In genomic region chr12:48765753-48766162, GRCh38 we compare ENCODE assay signal across 13 cellular contexts. TPM values are rescaled to one million over a fixed set of nuclear protein-coding genes. Genes with fewer than 3 reads are reported as not detected.
DNase-seq lines count a peak whose midpoint lies in the region; ATAC-seq, FAIRE-seq and TF ChIP-seq lines count a peak whose summit lies in the region.
"Had no signal": no experiment of that assay in that cellular context is flagged by ENCODE, and none has a peak within 500 bp of the region (broad histone marks: within the 10 kb centered on the region; RNA-seq: fewer than 3 reads in every experiment).

No MANE protein-coding gene starts in this region.

- no peak overlapping the region for H3K4me2 ChIP-seq in HepG2 (ENCODE audit: low read depth, low read length)

- ATAC-seq in HepG2, result no peak
- no peak for ATAC-seq in HG03469 (IDR thresholded peaks at IDR 0.05; ENCODE audit: unreplicated experiment)
- no peak for ATAC-seq in GM18502 (IDR thresholded peaks at IDR 0.05; ENCODE audit: poor library complexity, unreplicated experiment)
- ATAC-seq: esophagus mucosa had no signal

- H3K9ac ChIP-seq in liver (ENCODE audit: low read depth in 1 of 2, low read length in 2 of 2), result no peak overlapping the region
- no peak overlapping the region for H3K9ac ChIP-seq in HepG2 (ENCODE audit: insufficient read depth, low read depth, low read length)

- H3K27ac ChIP-seq in liver (ENCODE audit: low read depth in 1 of 2, low read length in 2 of 2), result no peak overlapping the region
- no peak overlapping the region for H3K27ac ChIP-seq in HepG2 (ENCODE audit: extremely low read length, insufficient read depth, low read length)
- H3K27ac ChIP-seq: SJSA1 had no signal

- WGBS in liver, result 76% methylated on average over 5 of the region's 5 CpGs
- WGBS in HepG2 (ENCODE audit: low lambda C conversion rate), result 77% methylated on average over 4 of the region's 5 CpGs

- TF ChIP-seq CTCF in liver (IDR thresholded peaks at IDR 0.05; ENCODE audit: low read depth, low read length, missing input control) (no peak), HepG2 (CRISPR knock-in tag; IDR thresholded peaks at IDR 0.05) (no peak)

- H4K20me1 ChIP-seq in HepG2 (ENCODE audit: insufficient read depth, low read length), result no peaks in the 10 kb centered on the region

- H3K79me2 ChIP-seq in HepG2 (ENCODE audit: insufficient read depth, low read length), result no peaks in the 10 kb centered on the region

- H3K4me3 ChIP-seq in liver (ENCODE audit: low read depth in 1 of 3, low read length in 3 of 3), result no peak overlapping the region
- no peak overlapping the region for H3K4me3 ChIP-seq in HepG2 (replicated peaks in 1 of 3; ENCODE audit: insufficient read depth in 1 of 3, low read depth in 2 of 3, low read length in 3 of 3)
- H3K4me3 ChIP-seq: SJSA1 had no signal

- H2AFZ ChIP-seq in HepG2 (ENCODE audit: low read length), result no peak overlapping the region

- TF ChIP-seq POLR2A in HepG2 (IDR thresholded peaks at IDR 0.05; ENCODE audit: insufficient read depth in 1 of 2, low read depth in 2 of 2, low read length in 2 of 2), result no peak

- H3K27me3 ChIP-seq in liver (ENCODE audit: control insufficient read depth in 4 of 4, insufficient read depth in 4 of 4, low read length in 3 of 4), result no peaks in the 10 kb centered on the region
- no peaks in the 10 kb centered on the region for H3K27me3 ChIP-seq in HepG2 (ENCODE audit: control insufficient read depth in 1 of 2, insufficient read depth in 2 of 2, low read length in 2 of 2)
- H3K27me3 ChIP-seq: SJSA1 had no signal

- intact Hi-C loops in HepG2 (cut with micrococcal nuclease; ENCODE audit: unreplicated experiment), result no loop called here

- in situ Hi-C loops in HepG2 (cut with HindIII; ENCODE audit: extremely low pct_ligation_motif_present, low pct_unique_long_range_greater_than_20kb), result no loop called here

- no peak for FAIRE-seq in HepG2 (lab: Jason Lieb, UNC)

- POLR2A ChIA-PET in HepG2 (lab: Yijun Ruan, JAX), result no interaction called here

- TF ChIP-seq RAD21 in liver (IDR thresholded peaks at IDR 0.05) (no peak), HepG2 (CRISPR knock-in tag; IDR thresholded peaks at IDR 0.05) (no peak)

- TF ChIP-seq EP300 in HepG2 (IDR thresholded peaks at IDR 0.05; ENCODE audit: low read depth in 2 of 2, low read length in 2 of 2) (no peak), HepG2 (CRISPR knock-in tag; IDR thresholded peaks at IDR 0.05; ENCODE audit: borderline replicate concordance) (no peak)

- CTCF ChIA-PET in HepG2 (lab: Yijun Ruan, JAX; ENCODE audit: low intra/inter-chr PET ratio, low total read pairs), result no interaction called here

- BruUV-seq in HepG2 (replicated peaks; lab: Mats Ljungman, UMichigan), result no TSS peak

- H3K36me3 ChIP-seq in liver (ENCODE audit: control insufficient read depth in 4 of 4, insufficient read depth in 3 of 4, low read depth in 1 of 4, low read length in 3 of 4) (peaks cover 4 to 37% (median 11%) of the 10 kb centered on the region in 4 donors), HepG2 (replicated peaks in 1 of 2; ENCODE audit: control insufficient read depth in 1 of 2, insufficient read depth in 2 of 2, low read length in 2 of 2) (peaks cover 1 to 10% of the 10 kb centered on the region in 2 experiments; a peak in 3 of 5 replicates)

- H3K4me1 ChIP-seq in liver (ENCODE audit: control insufficient read depth in 4 of 4, insufficient read depth in 4 of 4, low read length in 3 of 4) (no peaks in the 10 kb centered on the region), HepG2 (ENCODE audit: insufficient read depth, low read length) (no peaks in the 10 kb centered on the region)
- H3K4me1 ChIP-seq: SJSA1 had no signal

- H3K9me3 ChIP-seq in liver (ENCODE audit: control insufficient read depth in 4 of 4, low read length in 3 of 4), result no peaks in the 10 kb centered on the region
- H3K9me3 ChIP-seq in HepG2 (ENCODE audit: low read length), result no peaks in the 10 kb centered on the region
- H3K9me3 ChIP-seq: SJSA1 had no signal

- DNase-seq in HepG2 (ENCODE audit: low spot score), result no peak
- DNase-seq in SKM-1 (lab: John Stamatoyannopoulos, UW; ENCODE audit: unreplicated experiment), result peak; percentile 18
- DNase-seq in glomerular visceral epithelial cell (ENCODE audit: extremely low spot score), result peak; percentile 31
- DNase-seq in globus pallidus (ENCODE audit: low spot score), result no peak
- DNase-seq in HuH-7 (ENCODE audit: low spot score), result no peak
- DNase-seq: activated effector memory CD4-positive, alpha-beta T cell treated with anti-CD3 and anti-CD28 coated beads, Interleukin-2, amount 50 U/mL, for 16 hours; CD4-positive, alpha-beta memory T cell; NCI-H1092 treated with DMSO at 0.1 percent for 48 hours had no signal

RNA-seq across cellular contexts. Expression of gene ADCY6, which starts 23.1 kb away (rescaled TPM):
- total RNA-seq in liver (10 to 100 TPM; 12.7 to 30.5 TPM), HepG2 (2016; rRNA removed; fragmentation: Illumina TruSeq; extraction: Trizol) (6.8 and 10.6 TPM in 2 replicates)
- polyA plus RNA-seq in liver (1 to 10 TPM; 4.3 to 8.2 TPM), HepG2 (2011; rRNA removed) (11.8 and 15.4 TPM in 2 replicates)
- total RNA-seq in HepG2 (2016; cell fraction: cytosol; rRNA removed; fragmentation: Illumina TruSeq; extraction: Trizol; ENCODE audit: low read depth), result 1.0 and 1.9 TPM in 2 replicates
- total RNA-seq in HepG2 (2016; cell fraction: insoluble cytoplasmic fraction; rRNA removed; fragmentation: Illumina TruSeq; extraction: Trizol), result 6.2 and 13.4 TPM in 2 replicates
- total RNA-seq in HepG2 (2016; cell fraction: membrane; rRNA removed; fragmentation: Illumina TruSeq; extraction: Trizol), result 4.6 and 4.7 TPM in 2 replicates
- 14.5 and 16.8 TPM in 2 replicates for total RNA-seq in HepG2 (2016; cell fraction: nucleus; rRNA removed; fragmentation: Illumina TruSeq; extraction: Trizol)
- 9.2 and 11.5 TPM in 2 replicates for polyA plus RNA-seq in HepG2 (2011; cell fraction: cytosol; rRNA removed)
- polyA plus RNA-seq in HepG2 (2011; cell fraction: nucleus; rRNA removed), result 54.8 and 59.8 TPM in 2 replicates
- polyA plus RNA-seq in HepG2 (2012), result 9.1 and 10.5 TPM in 2 replicates
- polyA plus RNA-seq in HepG2 (2016; cell fraction: cytosol; fragmentation: Illumina TruSeq; extraction: Trizol; ENCODE audit: low read depth), result 0.58 and 0.87 TPM in 2 replicates
- polyA plus RNA-seq in HepG2 (2016; cell fraction: insoluble cytoplasmic fraction; fragmentation: Illumina TruSeq; extraction: Trizol; ENCODE audit: low read depth), result 4.3 and 5.7 TPM in 2 replicates
- polyA plus RNA-seq in HepG2 (2016; cell fraction: membrane; fragmentation: Illumina TruSeq; extraction: Trizol; ENCODE audit: low read depth), result 1.6 and 2.5 TPM in 2 replicates
- 29.2 and 33.7 TPM in 2 replicates for polyA plus RNA-seq in HepG2 (2016; cell fraction: nucleus; fragmentation: Illumina TruSeq; extraction: Trizol; ENCODE audit: insufficient read depth, low read depth)
- polyA minus RNA-seq in HepG2 (2011; rRNA and poly(A)+ RNA removed; ENCODE audit: low replicate concordance), result 48.0 and 70.3 TPM in 2 replicates
- 17.7 and 22.5 TPM in 2 replicates for polyA minus RNA-seq in HepG2 (2011; cell fraction: cytosol; rRNA and poly(A)+ RNA removed)
- polyA minus RNA-seq in HepG2 (2011; cell fraction: nucleus; rRNA and poly(A)+ RNA removed), result 21.5 and 22.5 TPM in 2 replicates
- total RNA-seq: CD4-positive, alpha-beta memory T cell had no signal
- polyA plus RNA-seq: CD4-positive, alpha-beta memory T cell had no signal

RNA-seq across cellular contexts. Expression of gene CCNT1, which starts 49.3 kb away (rescaled TPM):
- total RNA-seq in liver (10 to 100 TPM; 15.9 to 18.2 TPM), HepG2 (2016; rRNA removed; fragmentation: Illumina TruSeq; extraction: Trizol) (26.8 and 28.2 TPM in 2 replicates)
- polyA plus RNA-seq in liver (1 to 10 TPM; 3.2 to 4.9 TPM), HepG2 (2011; rRNA removed) (15.3 and 18.0 TPM in 2 replicates)
- total RNA-seq in HepG2 (2016; cell fraction: cytosol; rRNA removed; fragmentation: Illumina TruSeq; extraction: Trizol; ENCODE audit: low read depth), result 1.8 and 2.3 TPM in 2 replicates
- total RNA-seq in HepG2 (2016; cell fraction: insoluble cytoplasmic fraction; rRNA removed; fragmentation: Illumina TruSeq; extraction: Trizol), result 26.7 and 27.8 TPM in 2 replicates
- total RNA-seq in HepG2 (2016; cell fraction: membrane; rRNA removed; fragmentation: Illumina TruSeq; extraction: Trizol), result 7.3 and 8.1 TPM in 2 replicates
- 37.9 and 44.9 TPM in 2 replicates for total RNA-seq in HepG2 (2016; cell fraction: nucleus; rRNA removed; fragmentation: Illumina TruSeq; extraction: Trizol)
- 6.5 and 9.2 TPM in 2 replicates for polyA plus RNA-seq in HepG2 (2011; cell fraction: cytosol; rRNA removed)
- polyA plus RNA-seq in HepG2 (2011; cell fraction: nucleus; rRNA removed), result 22.2 and 26.3 TPM in 2 replicates
- polyA plus RNA-seq in HepG2 (2012), result 8.8 and 11.3 TPM in 2 replicates
- polyA plus RNA-seq in HepG2 (2016; cell fraction: cytosol; fragmentation: Illumina TruSeq; extraction: Trizol; ENCODE audit: low read depth), result 0.57 and 0.90 TPM in 2 replicates
- 6.8 and 7.5 TPM in 2 replicates for polyA plus RNA-seq in HepG2 (2016; cell fraction: insoluble cytoplasmic fraction; fragmentation: Illumina TruSeq; extraction: Trizol; ENCODE audit: low read depth)
- polyA plus RNA-seq in HepG2 (2016; cell fraction: membrane; fragmentation: Illumina TruSeq; extraction: Trizol; ENCODE audit: low read depth), result 1.6 and 2.0 TPM in 2 replicates
- polyA plus RNA-seq in HepG2 (2016; cell fraction: nucleus; fragmentation: Illumina TruSeq; extraction: Trizol; ENCODE audit: insufficient read depth, low read depth), result 36.1 and 37.6 TPM in 2 replicates
- 28.4 and 91.5 TPM in 2 replicates for polyA minus RNA-seq in HepG2 (2011; rRNA and poly(A)+ RNA removed; ENCODE audit: low replicate concordance)
- polyA minus RNA-seq in HepG2 (2011; cell fraction: cytosol; rRNA and poly(A)+ RNA removed), result 20.2 and 20.4 TPM in 2 replicates
- polyA minus RNA-seq in HepG2 (2011; cell fraction: nucleus; rRNA and poly(A)+ RNA removed), result 43.1 and 62.9 TPM in 2 replicates

RNA-seq across cellular contexts. Expression of gene CACNB3, which starts 52.5 kb away (rescaled TPM):
- total RNA-seq in liver (1 to 10 TPM; 1.4 to 1.9 TPM), HepG2 (2016; rRNA removed; fragmentation: Illumina TruSeq; extraction: Trizol) (0.29 TPM in 1 of 2 replicates, not detected in the other)
- polyA plus RNA-seq in liver (under 1 TPM; 0.92 to 0.93 TPM), HepG2 (2011; rRNA removed) (0.54 and 0.88 TPM in 2 replicates)
- not detected in 2 replicates for total RNA-seq in HepG2 (2016; cell fraction: cytosol; rRNA removed; fragmentation: Illumina TruSeq; extraction: Trizol; ENCODE audit: low read depth)
- 0.24 and 0.25 TPM in 2 replicates for total RNA-seq in HepG2 (2016; cell fraction: insoluble cytoplasmic fraction; rRNA removed; fragmentation: Illumina TruSeq; extraction: Trizol)
- total RNA-seq in HepG2 (2016; cell fraction: membrane; rRNA removed; fragmentation: Illumina TruSeq; extraction: Trizol), result 0.31 and 0.48 TPM in 2 replicates
- total RNA-seq in HepG2 (2016; cell fraction: nucleus; rRNA removed; fragmentation: Illumina TruSeq; extraction: Trizol), result 0.16 TPM in 1 of 2 replicates, not detected in the other
- polyA plus RNA-seq in HepG2 (2011; cell fraction: cytosol; rRNA removed), result 0.27 and 0.38 TPM in 2 replicates
- 1.9 and 2.8 TPM in 2 replicates for polyA plus RNA-seq in HepG2 (2011; cell fraction: nucleus; rRNA removed)
- polyA plus RNA-seq in HepG2 (2012), result 0.31 and 0.96 TPM in 2 replicates
- 0.18 and 0.26 TPM in 2 replicates for polyA plus RNA-seq in HepG2 (2016; cell fraction: cytosol; fragmentation: Illumina TruSeq; extraction: Trizol; ENCODE audit: low read depth)
- 0.09 and 0.19 TPM in 2 replicates for polyA plus RNA-seq in HepG2 (2016; cell fraction: insoluble cytoplasmic fraction; fragmentation: Illumina TruSeq; extraction: Trizol; ENCODE audit: low read depth)
- polyA plus RNA-seq in HepG2 (2016; cell fraction: membrane; fragmentation: Illumina TruSeq; extraction: Trizol; ENCODE audit: low read depth), result 0.48 TPM in 1 of 2 replicates, not detected in the other
- polyA plus RNA-seq in HepG2 (2016; cell fraction: nucleus; fragmentation: Illumina TruSeq; extraction: Trizol; ENCODE audit: insufficient read depth, low read depth), result 1.0 and 1.1 TPM in 2 replicates
- polyA minus RNA-seq in HepG2 (2011; rRNA and poly(A)+ RNA removed; ENCODE audit: low replicate concordance), result 0.36 and 23.6 TPM in 2 replicates
- polyA minus RNA-seq in HepG2 (2011; cell fraction: cytosol; rRNA and poly(A)+ RNA removed), result not detected in 2 replicates
- polyA minus RNA-seq in HepG2 (2011; cell fraction: nucleus; rRNA and poly(A)+ RNA removed), result 0.87 and 1.2 TPM in 2 replicates

Comparison
In these comparisons a context has a peak if more than half of its experiments do, and no peak if none do; other contexts are left out.
1. DNase-seq: peak in SKM-1 (single experiment) and glomerular visceral epithelial cell (single experiment); none in HepG2 (single experiment), globus pallidus (single experiment) and HuH-7 (single experiment).